ENCODE assay signal across 9 cellular contexts in genomic region chr14:95523051-95523817, GRCh38. TPM values are rescaled to one million over a fixed set of nuclear protein-coding genes. Genes with fewer than 3 reads are reported as not detected.
A peak's percentile ranks its signal among the peaks of the same experiment; 100 is the strongest.
DNase-seq lines count a peak whose midpoint lies in the region; FAIRE-seq and TF ChIP-seq lines count a peak whose summit lies in the region.
"Had no signal": no experiment of that assay in that cellular context is flagged by ENCODE, and none has a peak within 500 bp of the region (broad histone marks: within the 10 kb centered on the region; RNA-seq: fewer than 3 reads in every experiment).

No MANE protein-coding gene starts in this region.

- no peaks in the 10 kb centered on the region for H3K36me3 Mint-ChIP-seq in type B pancreatic cell

- H3K27me3 Mint-ChIP-seq in type B pancreatic cell: peaks cover 11% of the 10 kb centered on the region

- no peak for FAIRE-seq in GM19239 (lab: Jason Lieb, UNC)
- FAIRE-seq: G401.6 had no signal

- H3K9me3 Mint-ChIP-seq in type B pancreatic cell: no peaks in the 10 kb centered on the region

- H3K4me1 ChIP-seq in right atrium auricular region: peaks cover 0 to 73% of the 10 kb centered on the region in 2 donors

- H3K36me3 ChIP-seq in right atrium auricular region: no peaks in the 10 kb centered on the region
- H3K36me3 ChIP-seq in MG63: no peaks in the 10 kb centered on the region

- no peak overlapping the region for H3K4me3 Mint-ChIP-seq in type B pancreatic cell

- intact Hi-C loops in cardiac septum (cut with DNase I): no loop called here

- no peak for TF ChIP-seq CTCF in right atrium auricular region (IDR thresholded peaks at IDR 0.05)
- no peak for TF ChIP-seq CTCF in type B pancreatic cell (conservative IDR thresholded peaks at IDR 0.05)

- peaks cover 20% of the 10 kb centered on the region for H3K4me1 Mint-ChIP-seq in type B pancreatic cell (ENCODE audit: unreplicated experiment)

- H3K27me3 ChIP-seq in right atrium auricular region (no peaks in the 10 kb centered on the region), MG63 (no peaks in the 10 kb centered on the region)

- peak overlapping the region; percentile 42 for H3K27ac Mint-ChIP-seq in type B pancreatic cell

- H3K4me3 ChIP-seq in right atrium auricular region: no peak overlapping the region
- H3K4me3 ChIP-seq in MG63: no peak overlapping the region

- H3K9me3 ChIP-seq in right atrium auricular region (no peaks in the 10 kb centered on the region), MG63 (no peaks in the 10 kb centered on the region)

- H3K27ac ChIP-seq in right atrium auricular region: peak overlapping the region; percentile 38 to 70

- DNase-seq in right atrium auricular region (ENCODE audit: low spot score) (peak; percentile 55), cardiac septum (ENCODE audit: low spot score) (no peak), islet precursor cell (peak; percentile 51), type B pancreatic cell (ENCODE audit: extremely low spot score, unreplicated experiment) (no peak), HPDE6-E6E7 (ENCODE audit: extremely low spot score) (no peak), MG63 (no peak), GM19239 (ENCODE audit: insufficient read length, low spot score) (no peak)
- DNase-seq in activated CD8-positive, alpha-beta memory T cell treated with anti-CD3 and anti-CD28 coated beads, Interleukin-2, amount 50 U/mL, for 48 hours: peak; percentile 68

RNA-seq across cellular contexts. Expression of gene SYNE3, which starts 6.8 kb away (rescaled TPM):
- 10 to 100 TPM in 1 of 2 donors, 1 to 10 TPM in 1; 8.2 to 13.2 TPM for total RNA-seq in right atrium auricular region
- total RNA-seq in cardiac septum: 12.4 TPM
- 0.65 and 2.9 TPM in 2 replicates for total RNA-seq in type B pancreatic cell (ENCODE audit: low replicate concordance)
- 2.8 TPM in 2 replicates for total RNA-seq in MG63 (2014; rRNA removed; shearing (Covaris generic); ENCODE audit: low replicate concordance)

RNA-seq across cellular contexts. Expression of gene GLRX5, which starts 11.6 kb away (rescaled TPM):
- 10 to 100 TPM; 54.0 to 58.9 TPM for total RNA-seq in right atrium auricular region
- 61.8 TPM for total RNA-seq in cardiac septum
- 48.8 and 59.4 TPM in 2 replicates for total RNA-seq in type B pancreatic cell (ENCODE audit: low replicate concordance)
- total RNA-seq in MG63 (2014; rRNA removed; shearing (Covaris generic); ENCODE audit: low replicate concordance): 31.5 and 38.1 TPM in 2 replicates

Comparison
In these comparisons a context has a peak if more than half of its experiments do, and no peak if none do; other contexts are left out.
1. DNase-seq: peak in right atrium auricular region (single experiment), activated CD8-positive, alpha-beta memory T cell treated with anti-CD3 and anti-CD28 coated beads, Interleukin-2, amount 50 U/mL, for 48 hours (single experiment) and islet precursor cell (single experiment); none in cardiac septum (single experiment), type B pancreatic cell (single experiment), HPDE6-E6E7 (single experiment), MG63 (single experiment) and GM19239 (single experiment).